In the genomic region with DNA sequence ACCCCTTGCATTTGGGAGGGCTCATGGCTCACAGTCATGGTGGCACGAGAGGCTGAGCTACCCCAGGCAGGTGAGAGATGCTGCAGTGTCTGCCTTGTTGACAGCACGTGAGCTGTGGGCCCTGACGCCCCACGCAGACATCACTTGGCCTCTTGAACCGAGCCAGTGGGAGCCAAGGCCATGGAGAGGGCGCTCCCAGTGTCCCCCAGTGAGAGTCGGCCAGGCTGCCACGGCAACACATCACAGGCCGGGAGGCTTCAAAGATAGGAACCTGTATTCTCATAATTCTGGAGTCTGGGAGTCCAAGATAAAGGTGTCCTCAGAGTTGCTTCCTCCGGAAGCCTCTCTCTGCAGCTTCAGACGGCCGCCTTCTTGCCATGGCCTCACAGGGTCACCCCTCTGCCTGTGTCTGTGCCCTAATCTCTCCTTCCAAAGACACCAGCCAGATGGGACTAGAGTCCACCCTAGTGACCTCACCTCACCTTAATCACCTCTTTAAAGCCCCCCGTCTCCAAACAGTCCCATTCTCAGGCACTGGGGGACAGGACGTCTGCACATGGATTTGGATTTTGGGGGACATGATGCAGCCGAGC, we compare ENCODE assay signal across 1 cellular context.
TF ChIP-seq lines count a peak whose summit lies in the region.

No MANE protein-coding gene starts in this region.

TF ChIP-seq in K562, 482 proteins besides CTCF, POLR2A, EP300 and RAD21 (continued from another document):
- TF ChIP-seq SMC3 (conservative IDR thresholded peaks at IDR 0.05; ENCODE audit: insufficient read depth, low read depth, low read length) (no peak), NCOR1 (IDR thresholded peaks at IDR 0.05) (peak; percentile 97), ZFP30 (CRISPR knock-in tag; IDR thresholded peaks at IDR 0.05; ENCODE audit: borderline replicate concordance) (no peak), MCM2 (IDR thresholded peaks at IDR 0.05; ENCODE audit: low read depth) (no peak), SMARCC2 (IDR thresholded peaks at IDR 0.05; ENCODE audit: low read depth) (peak; percentile 67; the same call in 1 of the 2 replicates), ETV6 (IDR thresholded peaks at IDR 0.05; ENCODE audit: borderline replicate concordance in 1 of 2, low read depth in 2 of 2, low read length in 1 of 2) (0 out of 4 replicates have a peak, but pooled peaks of 1 of the 2 experiments have one; percentile 38), ETV6 (CRISPR knock-in tag; IDR thresholded peaks at IDR 0.05; ENCODE audit: borderline replicate concordance) (no peak), PHF20 (IDR thresholded peaks at IDR 0.05; ENCODE audit: partially characterized antibody) (no peak), ZNF232 (CRISPR knock-in tag; IDR thresholded peaks at IDR 0.05) (no peak), ZC3H8 (IDR thresholded peaks at IDR 0.05) (no peak), NCOA2 (IDR thresholded peaks at IDR 0.05; ENCODE audit: partially characterized antibody in 2 of 2) (peak in 1 of 2 experiments; percentile 66), POLR2G (IDR thresholded peaks at IDR 0.05; ENCODE audit: low read depth, low read length) (peak; percentile 38; the same call in 1 of the 2 replicates)
- TF ChIP-seq, protein P1, sequence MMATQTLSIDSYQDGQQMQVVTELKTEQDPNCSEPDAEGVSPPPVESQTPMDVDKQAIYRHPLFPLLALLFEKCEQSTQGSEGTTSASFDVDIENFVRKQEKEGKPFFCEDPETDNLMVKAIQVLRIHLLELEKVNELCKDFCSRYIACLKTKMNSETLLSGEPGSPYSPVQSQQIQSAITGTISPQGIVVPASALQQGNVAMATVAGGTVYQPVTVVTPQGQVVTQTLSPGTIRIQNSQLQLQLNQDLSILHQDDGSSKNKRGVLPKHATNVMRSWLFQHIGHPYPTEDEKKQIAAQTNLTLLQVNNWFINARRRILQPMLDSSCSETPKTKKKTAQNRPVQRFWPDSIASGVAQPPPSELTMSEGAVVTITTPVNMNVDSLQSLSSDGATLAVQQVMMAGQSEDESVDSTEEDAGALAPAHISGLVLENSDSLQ (IDR thresholded peaks at IDR 0.05), result peak; percentile 50
- TF ChIP-seq, protein P2, sequence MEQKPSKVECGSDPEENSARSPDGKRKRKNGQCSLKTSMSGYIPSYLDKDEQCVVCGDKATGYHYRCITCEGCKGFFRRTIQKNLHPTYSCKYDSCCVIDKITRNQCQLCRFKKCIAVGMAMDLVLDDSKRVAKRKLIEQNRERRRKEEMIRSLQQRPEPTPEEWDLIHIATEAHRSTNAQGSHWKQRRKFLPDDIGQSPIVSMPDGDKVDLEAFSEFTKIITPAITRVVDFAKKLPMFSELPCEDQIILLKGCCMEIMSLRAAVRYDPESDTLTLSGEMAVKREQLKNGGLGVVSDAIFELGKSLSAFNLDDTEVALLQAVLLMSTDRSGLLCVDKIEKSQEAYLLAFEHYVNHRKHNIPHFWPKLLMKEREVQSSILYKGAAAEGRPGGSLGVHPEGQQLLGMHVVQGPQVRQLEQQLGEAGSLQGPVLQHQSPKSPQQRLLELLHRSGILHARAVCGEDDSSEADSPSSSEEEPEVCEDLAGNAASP (IDR thresholded peaks at IDR 0.05), result peak; percentile 62; the same call in 1 of the 2 replicates
